Comparison of ENCODE assay signal across 1 cellular context in the genomic region with DNA sequence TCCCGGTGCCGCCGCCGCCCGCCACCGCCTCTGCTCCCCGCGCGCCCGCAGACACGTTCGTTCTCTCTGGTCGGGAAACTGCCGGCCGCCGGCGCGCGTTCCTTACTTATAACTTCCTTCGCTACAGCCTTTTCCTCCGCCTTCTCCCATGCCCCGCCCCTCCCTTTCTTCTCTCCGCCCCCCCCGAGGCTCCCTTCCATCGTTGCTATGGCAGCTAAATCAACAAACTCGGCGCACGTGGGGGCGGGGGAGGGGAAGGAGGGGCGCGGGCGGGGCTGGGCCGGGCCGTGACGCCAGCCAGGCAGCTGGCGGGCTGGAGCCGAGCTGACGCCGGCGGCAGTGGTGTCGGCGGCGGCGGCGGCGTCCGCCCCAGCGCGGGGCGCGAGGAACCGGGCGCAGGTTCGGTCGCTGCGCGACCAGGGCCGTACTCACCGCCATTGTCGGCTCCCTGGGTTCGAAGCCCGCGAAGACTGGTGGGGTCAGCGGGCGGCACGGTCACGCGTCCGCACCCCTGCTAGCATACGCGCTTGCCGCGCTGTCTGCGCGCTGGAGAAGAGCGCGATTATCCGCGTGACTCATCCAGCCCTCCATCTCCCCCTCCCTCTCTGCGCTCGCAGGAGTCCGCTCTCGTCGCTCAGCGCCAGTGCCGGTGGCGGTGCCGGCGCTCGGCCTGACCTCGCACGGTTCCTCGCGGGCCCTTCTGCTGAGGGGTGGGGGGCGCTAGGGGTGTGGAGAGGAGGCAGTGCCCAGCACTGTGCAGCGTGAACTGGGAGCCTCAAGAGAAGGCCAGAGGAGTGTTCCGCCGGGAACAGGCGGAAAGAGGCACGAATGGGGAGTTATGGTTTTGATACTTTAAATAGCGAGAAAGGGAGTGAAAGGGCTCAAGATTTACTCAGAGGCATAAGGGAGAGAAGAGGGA.
TF ChIP-seq lines count a peak whose summit lies in the region.

A gene (minus strand): TSS at position 83 of the 919 bp plus-strand sequence. CDS start 597 bp downstream, outside the sequence.

TF ChIP-seq in H1, 55 proteins besides CTCF, POLR2A, EP300 and RAD21:
- TF ChIP-seq SIN3A (conservative IDR thresholded peaks at IDR 0.05 in 1 of 2, IDR thresholded peaks at IDR 0.05 in 1 of 2; ENCODE audit: low read depth in 1 of 2, low read length in 2 of 2) (0 out of 4 replicates have a peak, but pooled peaks of 1 of the 2 experiments have one; percentile 29), KDM5A (IDR thresholded peaks at IDR 0.05; ENCODE audit: low read length) (no peak), TBP (IDR thresholded peaks at IDR 0.05; ENCODE audit: low read depth, low read length) (peak; percentile 46), RBBP5 (IDR thresholded peaks at IDR 0.05; ENCODE audit: borderline replicate concordance, low read depth, low read length) (peak; percentile 80; the same call in 1 of the 2 replicates), TAF1 (IDR thresholded peaks at IDR 0.05; ENCODE audit: low read depth, low read length) (peak; percentile 72), YY1 (IDR thresholded peaks at IDR 0.05; ENCODE audit: low read depth, low read length) (peak; percentile 45; the same call in 1 of the 2 replicates), TAF7 (optimal IDR thresholded peaks at IDR 0.05; ENCODE audit: borderline replicate concordance, low read depth, low read length) (no peak), KDM4A (IDR thresholded peaks at IDR 0.05; ENCODE audit: low read depth, low read length, severe bottlenecking) (peak; percentile 76), KDM1A (IDR thresholded peaks at IDR 0.05; ENCODE audit: borderline replicate concordance, low read length) (peak; percentile 57; the same call in 1 of the 2 replicates), PHF8 (conservative IDR thresholded peaks at IDR 0.05; ENCODE audit: low read depth, low read length) (peak; percentile 69), RFX5 (IDR thresholded peaks at IDR 0.05; ENCODE audit: borderline replicate concordance, low read depth, low read length) (no peak), SP2 (IDR thresholded peaks at IDR 0.05; ENCODE audit: low read length) (no peak), SUZ12 (IDR thresholded peaks at IDR 0.05; ENCODE audit: low read length) (0 out of 2 replicates have a peak, but pooled peaks have one; percentile 43), TEAD4 (IDR thresholded peaks at IDR 0.05; ENCODE audit: low read depth, low read length) (peak; percentile 52), POLR2AphosphoS5 (IDR thresholded peaks at IDR 0.05; ENCODE audit: low read depth, low read length) (peak; percentile 49; the same call in 1 of the 2 replicates), JUND (IDR thresholded peaks at IDR 0.05; ENCODE audit: low read length) (peak; percentile 66; the same call in 1 of the 2 replicates), CBX8 (IDR thresholded peaks at IDR 0.05; ENCODE audit: borderline replicate concordance, low read depth, low read length) (no peak), POU5F1 (IDR thresholded peaks at IDR 0.05; ENCODE audit: low read depth, low read length) (no peak), ASH2L (IDR thresholded peaks at IDR 0.05; ENCODE audit: low read length) (peak; percentile 66), SP4 (IDR thresholded peaks at IDR 0.05; ENCODE audit: low read length) (no peak), NRF1 (IDR thresholded peaks at IDR 0.05; ENCODE audit: low read depth, low read length) (no peak)
- TF ChIP-seq, protein P1, sequence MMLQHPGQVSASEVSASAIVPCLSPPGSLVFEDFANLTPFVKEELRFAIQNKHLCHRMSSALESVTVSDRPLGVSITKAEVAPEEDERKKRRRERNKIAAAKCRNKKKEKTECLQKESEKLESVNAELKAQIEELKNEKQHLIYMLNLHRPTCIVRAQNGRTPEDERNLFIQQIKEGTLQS (IDR thresholded peaks at IDR 0.05; ENCODE audit: insufficient read depth, low read depth, low read length), result no peak
- TF ChIP-seq, protein P2, sequence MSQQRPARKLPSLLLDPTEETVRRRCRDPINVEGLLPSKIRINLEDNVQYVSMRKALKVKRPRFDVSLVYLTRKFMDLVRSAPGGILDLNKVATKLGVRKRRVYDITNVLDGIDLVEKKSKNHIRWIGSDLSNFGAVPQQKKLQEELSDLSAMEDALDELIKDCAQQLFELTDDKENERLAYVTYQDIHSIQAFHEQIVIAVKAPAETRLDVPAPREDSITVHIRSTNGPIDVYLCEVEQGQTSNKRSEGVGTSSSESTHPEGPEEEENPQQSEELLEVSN (IDR thresholded peaks at IDR 0.05), result peak; percentile 90
- TF ChIP-seq, protein P3, sequence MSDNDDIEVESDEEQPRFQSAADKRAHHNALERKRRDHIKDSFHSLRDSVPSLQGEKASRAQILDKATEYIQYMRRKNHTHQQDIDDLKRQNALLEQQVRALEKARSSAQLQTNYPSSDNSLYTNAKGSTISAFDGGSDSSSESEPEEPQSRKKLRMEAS (IDR thresholded peaks at IDR 0.05), result peak; percentile 87
